In genomic region chr6:26957399-26958127, GRCh38 we compare ENCODE assay signal across 8 cellular contexts.
DNase-seq lines count a peak whose midpoint lies in the region; ATAC-seq and TF ChIP-seq lines count a peak whose summit lies in the region.
"Not testable (repeated sequence)": the region's sequence is repeated elsewhere in the genome, so short reads cannot be mapped to it uniquely, and the experiment has no call there.

No MANE protein-coding gene starts in this region.

- 63 to 84% (median 72%) methylated on average over 6 of the region's 6 CpGs for WGBS in psoas muscle, 3 donors

- not testable (repeated sequence) for TF ChIP-seq CTCF in epithelial cell of esophagus (IDR thresholded peaks at IDR 0.05; ENCODE audit: insufficient read depth, low read depth, low read length, missing control alignments); left lung (IDR thresholded peaks at IDR 0.05); psoas muscle (IDR thresholded peaks at IDR 0.05); vagina (IDR thresholded peaks at IDR 0.05)

- ATAC-seq in left lung, psoas muscle: not testable (repeated sequence)

- peak overlapping the region; percentile 84 to 86 for H3K27ac ChIP-seq in left lung
- H3K27ac ChIP-seq in psoas muscle, result peak overlapping the region; percentile 87
- peak overlapping the region; percentile 88 for H3K27ac ChIP-seq in vagina

- TF ChIP-seq POLR2A in vagina (IDR thresholded peaks at IDR 0.05), result not testable (repeated sequence)

- not testable (repeated sequence) for H3K36me3 Mint-ChIP-seq in activated naive CD4-positive, alpha-beta T cell treated with anti-CD3 and anti-CD28 coated beads, Interleukin-2, amount 50 U/mL, for 24 hours

- H3K27me3 Mint-ChIP-seq in activated naive CD4-positive, alpha-beta T cell treated with anti-CD3 and anti-CD28 coated beads, Interleukin-2, amount 50 U/mL, for 24 hours, result not testable (repeated sequence)

- not testable (repeated sequence) for H3K27me3 ChIP-seq in left lung; psoas muscle (ENCODE audit: insufficient read depth in 3 of 3, low read length in 2 of 3); vagina

- intact Hi-C loops in left lung (cut with DNase I); vagina (cut with DNase I): not testable (repeated sequence)
- intact Hi-C loops in psoas muscle (cut with DNase I), result loop anchor here in 1 of 2 donors (10.0 kb wide), 1 partner anchor 117 kb away; no protein-coding TSS in a partner anchor

- H3K4me3 ChIP-seq in GM08714 (ENCODE audit: low read length), result peak overlapping the region; percentile 71
- H3K4me3 ChIP-seq in epithelial cell of esophagus (ENCODE audit: low read length), result peak overlapping the region; percentile 49
- H3K4me3 ChIP-seq in left lung, result peak overlapping the region in 1 of 2 donors; percentile 60
- peak overlapping the region; percentile 77 for H3K4me3 ChIP-seq in psoas muscle
- H3K4me3 ChIP-seq in vagina, result peak overlapping the region; percentile 66 to 69

- not testable (repeated sequence) for H3K4me1 Mint-ChIP-seq in activated naive CD4-positive, alpha-beta T cell treated with anti-CD3 and anti-CD28 coated beads, Interleukin-2, amount 50 U/mL, for 24 hours

- not testable (repeated sequence) for H3K27ac Mint-ChIP-seq in activated naive CD4-positive, alpha-beta T cell treated with anti-CD3 and anti-CD28 coated beads, Interleukin-2, amount 50 U/mL, for 24 hours

- H3K4me3 Mint-ChIP-seq in activated naive CD4-positive, alpha-beta T cell treated with anti-CD3 and anti-CD28 coated beads, Interleukin-2, amount 50 U/mL, for 24 hours, result peak overlapping the region; percentile 87

- H3K9me3 Mint-ChIP-seq in activated naive CD4-positive, alpha-beta T cell treated with anti-CD3 and anti-CD28 coated beads, Interleukin-2, amount 50 U/mL, for 24 hours, result not testable (repeated sequence)

- not testable (repeated sequence) for H3K9me3 ChIP-seq in left lung, psoas muscle, vagina

- DNase-seq in NAMALWA (ENCODE audit: low spot score) (peak; percentile 29), SHP77 treated with DMSO at 0.1 percent for 48 hours (lab: John Stamatoyannopoulos, UW) (peak; percentile 21), epithelial cell of esophagus (ENCODE audit: low read depth) (peak; percentile 8), left lung (peak in 1 of 2 donors; percentile 8)
- DNase-seq in psoas muscle; vagina (ENCODE audit: extremely low spot score in 2 of 2): not testable (repeated sequence)

- not testable (repeated sequence) for H3K4me1 ChIP-seq in left lung, psoas muscle, vagina

- not testable (repeated sequence) for H3K36me3 ChIP-seq in left lung; psoas muscle (ENCODE audit: insufficient read depth in 1 of 2, low read depth in 1 of 2); vagina
